2 cellular contexts compared by ENCODE assay signal in the genomic region with DNA sequence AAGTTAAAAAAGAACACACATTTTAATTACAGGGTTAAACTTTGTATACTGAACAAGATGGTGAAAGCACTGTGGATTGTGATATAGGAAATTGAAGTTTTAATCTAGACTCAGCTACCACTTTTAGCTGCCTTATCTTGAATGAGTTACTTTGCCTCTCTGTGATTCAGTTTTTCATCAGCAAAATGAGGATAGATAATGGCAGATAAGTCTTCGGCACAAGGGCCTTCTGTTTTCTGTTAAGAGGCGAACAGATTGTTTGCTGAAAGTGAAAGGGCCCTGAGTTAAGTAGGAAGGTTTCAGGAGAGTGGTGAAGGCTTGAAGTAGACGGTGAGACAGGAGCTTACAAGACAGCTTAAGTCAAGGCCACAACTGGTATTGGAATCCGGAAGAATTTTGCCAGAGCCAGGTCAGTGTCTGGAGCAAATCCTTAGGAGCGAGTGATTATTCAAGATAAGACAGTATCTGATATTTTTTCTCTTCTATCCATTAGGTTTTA.
TF ChIP-seq lines count a peak whose summit lies in the region.

No MANE protein-coding gene starts in this region.

TF ChIP-seq in HepG2, 621 proteins besides CTCF, POLR2A, EP300 and RAD21:
- TF ChIP-seq SMAD1 (CRISPR knock-in tag; IDR thresholded peaks at IDR 0.05; ENCODE audit: borderline replicate concordance, low read depth) (no peak), TFDP2 (CRISPR knock-in tag; IDR thresholded peaks at IDR 0.05) (no peak), TFE3 (CRISPR knock-in tag; IDR thresholded peaks at IDR 0.05) (no peak), NCOA1 (CRISPR knock-in tag; IDR thresholded peaks at IDR 0.05) (no peak), U2AF2 (IDR thresholded peaks at IDR 0.05; ENCODE audit: low read depth, low read length) (no peak), ZBTB44 (CRISPR knock-in tag; IDR thresholded peaks at IDR 0.05) (no peak), CBFB (CRISPR knock-in tag; IDR thresholded peaks at IDR 0.05) (no peak), ZSCAN31 (CRISPR knock-in tag; IDR thresholded peaks at IDR 0.05; ENCODE audit: low read depth) (no peak), NFYB (CRISPR knock-in tag; IDR thresholded peaks at IDR 0.05) (no peak)
- TF ChIP-seq, protein P1, sequence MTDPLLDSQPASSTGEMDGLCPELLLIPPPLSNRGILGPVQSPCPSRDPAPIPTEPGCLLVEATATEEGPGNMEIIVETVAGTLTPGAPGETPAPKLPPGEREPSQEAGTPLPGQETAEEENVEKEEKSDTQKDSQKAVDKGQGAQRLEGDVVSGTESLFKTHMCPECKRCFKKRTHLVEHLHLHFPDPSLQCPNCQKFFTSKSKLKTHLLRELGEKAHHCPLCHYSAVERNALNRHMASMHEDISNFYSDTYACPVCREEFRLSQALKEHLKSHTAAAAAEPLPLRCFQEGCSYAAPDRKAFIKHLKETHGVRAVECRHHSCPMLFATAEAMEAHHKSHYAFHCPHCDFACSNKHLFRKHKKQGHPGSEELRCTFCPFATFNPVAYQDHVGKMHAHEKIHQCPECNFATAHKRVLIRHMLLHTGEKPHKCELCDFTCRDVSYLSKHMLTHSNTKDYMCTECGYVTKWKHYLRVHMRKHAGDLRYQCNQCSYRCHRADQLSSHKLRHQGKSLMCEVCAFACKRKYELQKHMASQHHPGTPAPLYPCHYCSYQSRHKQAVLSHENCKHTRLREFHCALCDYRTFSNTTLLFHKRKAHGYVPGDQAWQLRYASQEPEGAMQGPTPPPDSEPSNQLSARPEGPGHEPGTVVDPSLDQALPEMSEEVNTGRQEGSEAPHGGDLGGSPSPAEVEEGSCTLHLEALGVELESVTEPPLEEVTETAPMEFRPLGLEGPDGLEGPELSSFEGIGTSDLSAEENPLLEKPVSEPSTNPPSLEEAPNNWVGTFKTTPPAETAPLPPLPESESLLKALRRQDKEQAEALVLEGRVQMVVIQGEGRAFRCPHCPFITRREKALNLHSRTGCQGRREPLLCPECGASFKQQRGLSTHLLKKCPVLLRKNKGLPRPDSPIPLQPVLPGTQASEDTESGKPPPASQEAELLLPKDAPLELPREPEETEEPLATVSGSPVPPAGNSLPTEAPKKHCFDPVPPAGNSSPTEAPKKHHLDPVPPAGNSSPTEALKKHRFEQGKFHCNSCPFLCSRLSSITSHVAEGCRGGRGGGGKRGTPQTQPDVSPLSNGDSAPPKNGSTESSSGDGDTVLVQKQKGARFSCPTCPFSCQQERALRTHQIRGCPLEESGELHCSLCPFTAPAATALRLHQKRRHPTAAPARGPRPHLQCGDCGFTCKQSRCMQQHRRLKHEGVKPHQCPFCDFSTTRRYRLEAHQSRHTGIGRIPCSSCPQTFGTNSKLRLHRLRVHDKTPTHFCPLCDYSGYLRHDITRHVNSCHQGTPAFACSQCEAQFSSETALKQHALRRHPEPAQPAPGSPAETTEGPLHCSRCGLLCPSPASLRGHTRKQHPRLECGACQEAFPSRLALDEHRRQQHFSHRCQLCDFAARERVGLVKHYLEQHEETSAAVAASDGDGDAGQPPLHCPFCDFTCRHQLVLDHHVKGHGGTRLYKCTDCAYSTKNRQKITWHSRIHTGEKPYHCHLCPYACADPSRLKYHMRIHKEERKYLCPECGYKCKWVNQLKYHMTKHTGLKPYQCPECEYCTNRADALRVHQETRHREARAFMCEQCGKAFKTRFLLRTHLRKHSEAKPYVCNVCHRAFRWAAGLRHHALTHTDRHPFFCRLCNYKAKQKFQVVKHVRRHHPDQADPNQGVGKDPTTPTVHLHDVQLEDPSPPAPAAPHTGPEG (CRISPR knock-in tag; IDR thresholded peaks at IDR 0.05): no peak
TF ChIP-seq in HepG2: peak in this region for 0.

TF ChIP-seq in SK-N-SH, 30 proteins besides CTCF, POLR2A, EP300 and RAD21:
- TF ChIP-seq FOSL2 (IDR thresholded peaks at IDR 0.05; ENCODE audit: borderline replicate concordance, low read depth) (no peak), CHD2 (IDR thresholded peaks at IDR 0.05; ENCODE audit: low read length, partially characterized antibody) (peak; percentile 32), YY1 (IDR thresholded peaks at IDR 0.05; ENCODE audit: low read depth) (no peak), GATA2 (CRISPR knock-in tag; IDR thresholded peaks at IDR 0.05) (peak; percentile 69)
